Comparison of ENCODE assay signal across 9 cellular contexts in the genomic region with DNA sequence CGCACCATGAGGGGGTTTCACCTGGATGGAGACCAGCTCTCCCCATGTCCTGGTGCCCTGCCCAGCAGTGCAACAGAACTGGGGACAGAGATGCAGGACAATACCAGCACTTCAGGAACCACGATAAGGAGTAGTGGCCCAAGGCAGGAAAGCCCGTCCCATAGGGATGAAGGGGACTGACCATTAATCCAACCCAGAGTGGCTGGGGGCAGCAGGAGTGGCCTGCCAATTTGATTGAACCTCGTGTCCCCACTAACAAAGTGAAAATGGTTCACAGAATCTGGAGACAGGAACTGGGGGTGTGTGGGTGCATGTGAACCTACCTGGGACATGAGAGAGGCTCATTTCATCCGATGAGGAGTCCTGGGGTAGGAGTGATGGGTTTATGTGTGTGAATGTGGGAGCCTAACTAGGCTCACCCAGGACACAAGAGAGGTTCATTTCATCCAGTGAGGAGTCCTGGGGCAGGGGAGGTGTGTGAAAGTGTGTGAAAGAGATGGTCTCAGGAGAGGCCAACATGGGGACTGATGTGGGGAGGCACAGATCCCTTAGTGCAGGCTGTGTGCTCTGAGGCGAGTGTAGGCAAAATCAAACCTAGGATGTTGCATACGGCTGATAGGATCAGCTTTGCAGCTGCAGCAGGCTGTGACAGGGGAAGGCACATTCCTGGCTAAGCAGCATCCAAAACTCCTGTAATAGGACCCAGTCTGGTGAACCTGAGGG.
DNase-seq lines count a peak whose midpoint lies in the region; ATAC-seq and TF ChIP-seq lines count a peak whose summit lies in the region.
"Had no signal": no experiment of that assay in that cellular context is flagged by ENCODE, and none has a peak within 500 bp of the region (broad histone marks: within the 10 kb centered on the region; RNA-seq: fewer than 3 reads in every experiment).

No MANE protein-coding gene starts in this region.

- 47% methylated on average over 7 of the region's 7 CpGs for WGBS in prostate gland

- H3K4me1 ChIP-seq in prostate gland (replicated peaks) = no peaks in the 10 kb centered on the region

- TF ChIP-seq CTCF in fibroblast of villous mesenchyme (IDR thresholded peaks at IDR 0.05; ENCODE audit: insufficient read depth, low read depth, low read length) (no peak), prostate gland (IDR thresholded peaks at IDR 0.05) (no peak)

- ATAC-seq in SK-N-SH treated with all-trans-retinoic acid at 6 μM for 48 hours (peak; percentile 74), HG02852 (IDR thresholded peaks at IDR 0.05; ENCODE audit: unreplicated experiment) (no peak)

- no peaks in the 10 kb centered on the region for H3K9me3 ChIP-seq in prostate gland

- H3K4me3 ChIP-seq in fibroblast of villous mesenchyme (ENCODE audit: low read depth, low read length) = no peak overlapping the region
- H3K4me3 ChIP-seq in prostate gland = peak overlapping the region; percentile 18 to 31

- peak overlapping the region; percentile 64 to 70 for H3K27ac ChIP-seq in prostate gland

- DNase-seq in GF-D8 (lab: John Stamatoyannopoulos, UW) (peak; percentile 24), fibroblast of villous mesenchyme (ENCODE audit: low read depth) (peak; percentile 18), prostate gland (ENCODE audit: low spot score) (no peak), GM03348 (ENCODE audit: low spot score) (no peak), NCI-H2171 treated with DMSO at 0.1 percent for 48 hours (lab: John Stamatoyannopoulos, UW) (no peak)
- no peak for DNase-seq in effector CD4-positive, alpha-beta T cell
- DNase-seq: HCEC 1CT had no signal

- intact Hi-C loops in prostate gland (cut with DNase I) = loop anchor here (10.0 kb wide), 1 partner anchor 99 kb away; the partner anchor contains the start of gene ZNF429

- no peak for TF ChIP-seq POLR2A in prostate gland (IDR thresholded peaks at IDR 0.05)

- H3K36me3 ChIP-seq in prostate gland = no peaks in the 10 kb centered on the region

- no peaks in the 10 kb centered on the region for H3K27me3 ChIP-seq in prostate gland (replicated peaks; ENCODE audit: insufficient read depth)

TF ChIP-seq in SK-N-SH treated with all-trans-retinoic acid at 6 μM for 48 hours, 23 proteins besides CTCF, POLR2A, EP300 and RAD21:
- TF ChIP-seq SNAI2 (CRISPR knock-in tag; IDR thresholded peaks at IDR 0.05) (no peak), ZFP30 (CRISPR knock-in tag; IDR thresholded peaks at IDR 0.05) (no peak), ZNF70 (CRISPR knock-in tag; IDR thresholded peaks at IDR 0.05) (no peak), ZNF8 (CRISPR knock-in tag; IDR thresholded peaks at IDR 0.05) (no peak), RARB (CRISPR knock-in tag; IDR thresholded peaks at IDR 0.05) (no peak), ISL1 (CRISPR knock-in tag; IDR thresholded peaks at IDR 0.05) (no peak), TSHZ2 (CRISPR knock-in tag; IDR thresholded peaks at IDR 0.05) (no peak), TOX (CRISPR knock-in tag; IDR thresholded peaks at IDR 0.05; ENCODE audit: borderline replicate concordance) (no peak), CSRNP3 (CRISPR knock-in tag; IDR thresholded peaks at IDR 0.05) (no peak), ZNF565 (CRISPR knock-in tag; conservative IDR thresholded peaks at IDR 0.05; ENCODE audit: low read depth) (no peak), PPARA (CRISPR knock-in tag; IDR thresholded peaks at IDR 0.05; ENCODE audit: borderline replicate concordance) (no peak), POU6F1 (CRISPR knock-in tag; IDR thresholded peaks at IDR 0.05; ENCODE audit: borderline replicate concordance, low read depth) (no peak), ZFP3 (CRISPR knock-in tag; IDR thresholded peaks at IDR 0.05) (no peak), OSR1 (CRISPR knock-in tag; IDR thresholded peaks at IDR 0.05) (no peak)
- TF ChIP-seq, protein P1, sequence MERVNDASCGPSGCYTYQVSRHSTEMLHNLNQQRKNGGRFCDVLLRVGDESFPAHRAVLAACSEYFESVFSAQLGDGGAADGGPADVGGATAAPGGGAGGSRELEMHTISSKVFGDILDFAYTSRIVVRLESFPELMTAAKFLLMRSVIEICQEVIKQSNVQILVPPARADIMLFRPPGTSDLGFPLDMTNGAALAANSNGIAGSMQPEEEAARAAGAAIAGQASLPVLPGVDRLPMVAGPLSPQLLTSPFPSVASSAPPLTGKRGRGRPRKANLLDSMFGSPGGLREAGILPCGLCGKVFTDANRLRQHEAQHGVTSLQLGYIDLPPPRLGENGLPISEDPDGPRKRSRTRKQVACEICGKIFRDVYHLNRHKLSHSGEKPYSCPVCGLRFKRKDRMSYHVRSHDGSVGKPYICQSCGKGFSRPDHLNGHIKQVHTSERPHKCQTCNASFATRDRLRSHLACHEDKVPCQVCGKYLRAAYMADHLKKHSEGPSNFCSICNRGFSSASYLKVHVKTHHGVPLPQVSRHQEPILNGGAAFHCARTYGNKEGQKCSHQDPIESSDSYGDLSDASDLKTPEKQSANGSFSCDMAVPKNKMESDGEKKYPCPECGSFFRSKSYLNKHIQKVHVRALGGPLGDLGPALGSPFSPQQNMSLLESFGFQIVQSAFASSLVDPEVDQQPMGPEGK (CRISPR knock-in tag; IDR thresholded peaks at IDR 0.05; ENCODE audit: borderline replicate concordance) = no peak

Comparison
In these comparisons a context has a peak if more than half of its experiments do, and no peak if none do; other contexts are left out.
1. DNase-seq: peak in GF-D8 (single experiment) and fibroblast of villous mesenchyme (single experiment); none in prostate gland (single experiment), effector CD4-positive, alpha-beta T cell (single experiment), GM03348 (single experiment) and NCI-H2171 treated with DMSO at 0.1 percent for 48 hours (single experiment).